Comparison of ENCODE assay signal across 9 cellular contexts in genomic region chr14:60332046-60332399, GRCh38.
A peak's percentile ranks its signal among the peaks of the same experiment; 100 is the strongest.
DNase-seq lines count a peak whose midpoint lies in the region; ATAC-seq, FAIRE-seq and TF ChIP-seq lines count a peak whose summit lies in the region.
"Had no signal": no experiment of that assay in that cellular context is flagged by ENCODE, and none has a peak within 500 bp of the region (broad histone marks: within the 10 kb centered on the region; RNA-seq: fewer than 3 reads in every experiment).

No MANE protein-coding gene starts in this region.

- dilution Hi-C loops in IMR-90 (cut with HindIII; ENCODE audit: low sequenced_read_pairs, unreplicated experiment), result no loop called here

- H2AFZ ChIP-seq in ACC112 (ENCODE audit: low read length, unreplicated experiment), result no peak overlapping the region
- peak overlapping the region; percentile 91 for H2AFZ ChIP-seq in IMR-90 (replicated peaks; ENCODE audit: low read length, poor library complexity)
- peak overlapping the region; percentile 99 for H2AFZ ChIP-seq in GM12878 (ENCODE audit: control insufficient read depth, low read depth, low read length)

- H2BK20ac ChIP-seq in IMR-90 (ENCODE audit: low read depth, low read length), result no peak overlapping the region

- POLR2A ChIA-PET in IMR-90 (lab: Charles Lee; ENCODE audit: unreplicated experiment) (interaction anchor here (0.5 kb wide), 1 partner anchor 83 kb away, joined by 5 read pairs; the partner anchor contains the start of gene PPM1A), GM12878 (lab: Charles Lee) (interaction anchor here (0.7 to 2.1 kb wide), 7 partner anchors 15 to 226 kb away, joined by 3 to 9 read pairs (median 4); partner anchors contain the start of gene PPM1A)
- POLR2A ChIA-PET in naive thymus-derived CD8-positive, alpha-beta T cell (lab: Charles Lee), result interaction anchor here (0.9 to 3.0 kb wide), 4 partner anchors 17 to 167 kb away, joined by 3 to 25 read pairs (median 4); partner anchors contain the start of genes DHRS7 and PPM1A

- H4K8ac ChIP-seq in IMR-90 (ENCODE audit: low read depth in 2 of 2, low read length in 2 of 2), result no peak overlapping the region

- H4K20me1 ChIP-seq in IMR-90 (ENCODE audit: insufficient read depth, low read length), result no peaks in the 10 kb centered on the region
- H4K20me1 ChIP-seq in GM12878 (ENCODE audit: control insufficient read depth, insufficient read depth), result no peaks in the 10 kb centered on the region

- H3K27ac ChIP-seq in ACC112 (ENCODE audit: low read depth, low read length) (no peak overlapping the region), IMR-90 (ENCODE audit: insufficient read depth, low read length) (no peak overlapping the region), GM12878 (ENCODE audit: control insufficient read depth, insufficient read depth) (no peak overlapping the region; the same call in 1 of the 2 replicates), testis (no peak overlapping the region)

- H3K9me3 Mint-ChIP-seq in naive thymus-derived CD8-positive, alpha-beta T cell, result no peaks in the 10 kb centered on the region

- H3K18ac ChIP-seq in IMR-90 (ENCODE audit: low read depth, low read length), result no peak overlapping the region

- peaks cover 12 to 28% (median 19%) of the 10 kb centered on the region in 4 donors for H3K4me1 Mint-ChIP-seq in naive thymus-derived CD8-positive, alpha-beta T cell

- BruUV-seq in IMR-90 (replicated peaks; lab: Mats Ljungman, UMichigan) (no TSS peak), GM12878 (replicated peaks; lab: Mats Ljungman, UMichigan) (no TSS peak)

- SMC1A ChIA-PET in GM12878 (lab: Charles Lee; ENCODE audit: uncharacterized antibody, unreplicated experiment), result interaction anchor here (0.8 to 7.8 kb wide), 22 partner anchors 13 to 920 kb away, joined by 3 to 151 read pairs (median 6); partner anchors contain the start of gene PPM1A

- H3K27me3 Mint-ChIP-seq in naive thymus-derived CD8-positive, alpha-beta T cell, result peaks cover 18 to 42% (median 29%) of the 10 kb centered on the region in 5 donors

- CTCF ChIA-PET in IMR-90 (lab: Yijun Ruan, JAX) (interaction anchor here (0.6 to 1.2 kb wide), 4 partner anchors 13 to 129 kb away, joined by 3 to 4 read pairs (median 4); no protein-coding TSS in a partner anchor), GM12878 (lab: Yijun Ruan, JAX) (interaction anchor here (0.6 to 9.9 kb wide), 50 partner anchors 8 to 953 kb away, joined by 3 to 231 read pairs (median 5); partner anchors contain the start of genes DHRS7 and PPM1A)

- TF ChIP-seq EP300 in GM12878 (IDR thresholded peaks at IDR 0.05; ENCODE audit: borderline replicate concordance in 1 of 2, control insufficient read depth in 1 of 2, low read depth in 2 of 2, low read length in 2 of 2), result no peak

- H3K9ac ChIP-seq in IMR-90 (ENCODE audit: low read depth, low read length) (no peak overlapping the region), GM12878 (ENCODE audit: control insufficient read depth, insufficient read depth, low read length) (peak overlapping the region; percentile 79; the same call in 1 of the 2 replicates)

- DNase-seq in IMR-90, result no peak
- DNase-seq in GM12878 (ENCODE audit: low read depth, low spot score), result no peak
- DNase-seq in naive thymus-derived CD8-positive, alpha-beta T cell, result no peak
- no peak for DNase-seq in stimulated activated CD4-positive, alpha-beta T cell treated with anti-CD3 and anti-CD28 coated beads, Interleukin-4, amount 100 ng/mL, for 4 hours
- DNase-seq in ureter (ENCODE audit: low spot score), result no peak
- DNase-seq in NCI-H2196 (lab: John Stamatoyannopoulos, UW; ENCODE audit: unreplicated experiment), result no peak
- DNase-seq in testis, result no peak

- H3K14ac ChIP-seq in IMR-90 (replicated peaks; ENCODE audit: low read depth, low read length), result no peak overlapping the region

- no CpG with 5 or more reads among the region's 2 CpGs for WGBS in IMR-90 (ENCODE audit: extremely low coverage in 2 of 2, insufficient read length in 1 of 2), 2 experiments
- 3% methylated on average over 2 of the region's 2 CpGs for WGBS in GM12878 (ENCODE audit: insufficient coverage, insufficient replicate concordance, low lambda C conversion rate, missing lambda C conversion rate)
- 35 to 46% methylated on average over 2 of the region's 2 CpGs for WGBS in testis, 2 donors

- no peaks in the 10 kb centered on the region for H3K36me3 Mint-ChIP-seq in naive thymus-derived CD8-positive, alpha-beta T cell

- no peak overlapping the region for H2BK120ac ChIP-seq in IMR-90 (ENCODE audit: low read depth, low read length)

- H3K56ac ChIP-seq in IMR-90 (ENCODE audit: extremely low read depth, insufficient read depth, low read length), result no peak overlapping the region

- TF ChIP-seq POLR2A in IMR-90 (IDR thresholded peaks at IDR 0.05; ENCODE audit: low read depth, low read length) (no peak), GM12878 (IDR thresholded peaks at IDR 0.05; ENCODE audit: low read depth, low read length) (no peak), testis (IDR thresholded peaks at IDR 0.05) (no peak)

- H2BK15ac ChIP-seq in IMR-90 (ENCODE audit: low read depth, low read length), result no peak overlapping the region

- no peaks in the 10 kb centered on the region for H3K9me1 ChIP-seq in IMR-90 (ENCODE audit: insufficient read depth, low read length)

- H3K27me3 ChIP-seq in ACC112 (ENCODE audit: insufficient read depth, low read length), result peaks cover 37% of the 10 kb centered on the region
- peaks cover 23% of the 10 kb centered on the region for H3K27me3 ChIP-seq in IMR-90 (ENCODE audit: control insufficient read depth, insufficient read depth, low read length)
- no peaks in the 10 kb centered on the region for H3K27me3 ChIP-seq in GM12878 (replicated peaks in 1 of 2; ENCODE audit: control insufficient read depth in 2 of 2, insufficient read depth in 2 of 2, low read length in 1 of 2)
- no peaks in the 10 kb centered on the region for H3K27me3 ChIP-seq in testis

- H2AK5ac ChIP-seq in IMR-90 (ENCODE audit: low read depth, low read length), result no peak overlapping the region

- H3K4me2 ChIP-seq in IMR-90 (ENCODE audit: low read depth, low read length) (no peak overlapping the region), GM12878 (ENCODE audit: control insufficient read depth, insufficient read depth) (peak overlapping the region; percentile 95; the same call in 1 of the 2 replicates)

- no peak overlapping the region for H2BK5ac ChIP-seq in IMR-90 (ENCODE audit: low read depth, low read length, poor library complexity, severe bottlenecking)

- no peak overlapping the region for H4K5ac ChIP-seq in IMR-90 (ENCODE audit: low read depth, low read length)

- H3K4me3 Mint-ChIP-seq in naive thymus-derived CD8-positive, alpha-beta T cell, result peak overlapping the region; percentile 85 to 100 (median 98)

- H3K4ac ChIP-seq in IMR-90 (ENCODE audit: low read depth, low read length), result no peak overlapping the region

- intact Hi-C loops in IMR-90 (cut with micrococcal nuclease) (loop anchor here (5.0 kb wide), 2 partner anchors 80 to 955 kb away; no protein-coding TSS in a partner anchor), GM12878 (cut with micrococcal nuclease; ENCODE audit: unreplicated experiment) (loop anchor here (5.0 to 10.0 kb wide), 2 partner anchors 230 to 367 kb away; no protein-coding TSS in a partner anchor), testis (cut with DNase I; ENCODE audit: low total_unique reads) (no loop called here)

- no peak overlapping the region for H3K23ac ChIP-seq in IMR-90 (ENCODE audit: low read depth, low read length)

- H3K36me3 ChIP-seq in ACC112 (ENCODE audit: insufficient read depth, low read length) (no peaks in the 10 kb centered on the region), IMR-90 (ENCODE audit: control insufficient read depth, insufficient read depth, low read length) (no peaks in the 10 kb centered on the region), GM12878 (ENCODE audit: control insufficient read depth in 2 of 2, insufficient read depth in 2 of 2, low read length in 1 of 2) (no peaks in the 10 kb centered on the region), testis (ENCODE audit: low read depth, missing control alignments) (no peaks in the 10 kb centered on the region)

- no peak for FAIRE-seq in GM12878 (lab: Jason Lieb, UNC)
- FAIRE-seq: endometrium had no signal

- peak overlapping the region in 9 of 10 donors; percentile 84 to 98 (median 95) for H3K27ac Mint-ChIP-seq in naive thymus-derived CD8-positive, alpha-beta T cell

- H3K79me2 ChIP-seq in ACC112 (ENCODE audit: control insufficient read depth, insufficient read depth, low read length, unreplicated experiment) (no peaks in the 10 kb centered on the region), GM12878 (ENCODE audit: control insufficient read depth, insufficient read depth, low read length) (no peaks in the 10 kb centered on the region)

- peak overlapping the region; percentile 75 for H3K4me3 ChIP-seq in ACC112 (ENCODE audit: low read depth, low read length)
- H3K4me3 ChIP-seq in IMR-90 (ENCODE audit: insufficient read depth, low read depth, low read length), result no peak overlapping the region
- peak overlapping the region; percentile 69; the same call in 1 of the 2 replicates for H3K4me3 ChIP-seq in GM12878
- H3K4me3 ChIP-seq in testis, result peak overlapping the region in 1 of 2 donors; percentile 44

- no peaks in the 10 kb centered on the region for H3K79me1 ChIP-seq in IMR-90 (ENCODE audit: low read depth in 1 of 2, low read length in 2 of 2)

- TF ChIP-seq CTCF in IMR-90 (conservative IDR thresholded peaks at IDR 0.05; ENCODE audit: low read depth, low read length) (no peak), GM12878 (IDR thresholded peaks at IDR 0.05 in 2 of 3, conservative IDR thresholded peaks at IDR 0.05 in 1 of 3; ENCODE audit: control insufficient read depth in 2 of 3, extremely low read depth in 1 of 3, insufficient read depth in 1 of 3, low read depth in 3 of 3, low read length in 3 of 3) (no peak; a peak in 1 of 6 replicates), testis (IDR thresholded peaks at IDR 0.05) (no peak)

- H4K91ac ChIP-seq in IMR-90 (ENCODE audit: insufficient read depth, low read depth, low read length), result no peak overlapping the region

- H3K9me3 ChIP-seq in IMR-90 (ENCODE audit: control insufficient read depth, insufficient read depth, low read length), result no peaks in the 10 kb centered on the region
- no peaks in the 10 kb centered on the region for H3K9me3 ChIP-seq in GM12878 (replicated peaks; ENCODE audit: control insufficient read depth, insufficient read depth, low read length)
- H3K9me3 ChIP-seq in testis, result no peaks in the 10 kb centered on the region

- H2AK9ac ChIP-seq in IMR-90 (replicated peaks; ENCODE audit: low read depth, low read length, poor library complexity), result no peak overlapping the region

- RAD21 ChIA-PET in GM12878 (lab: Charles Lee; ENCODE audit: unreplicated experiment), result interaction anchor here (0.7 to 7.6 kb wide), 30 partner anchors 8 to 367 kb away, joined by 3 to 72 read pairs (median 6); partner anchors contain the start of genes PCNX4 and PPM1A

- no peak for ATAC-seq in IMR-90 (ENCODE audit: low read depth)
- ATAC-seq in GM12878, result no peak
- ATAC-seq in naive thymus-derived CD8-positive, alpha-beta T cell, result no peak

- in situ Hi-C loops in IMR-90 (cut with MboI; ENCODE audit: low sequenced_read_pairs) (loop anchor here (25.0 kb wide), 1 partner anchor 705 kb away; no protein-coding TSS in a partner anchor), GM12878 (cut with MboI) (loop anchor here (5.0 to 10.0 kb wide), 2 partner anchors 145 to 367 kb away; no protein-coding TSS in a partner anchor)

- TF ChIP-seq RAD21 in IMR-90 (IDR thresholded peaks at IDR 0.05; ENCODE audit: low read length) (no peak), GM12878 (IDR thresholded peaks at IDR 0.05; ENCODE audit: insufficient read depth, low read depth, low read length) (no peak)

- peaks cover 6% of the 10 kb centered on the region for H3K4me1 ChIP-seq in ACC112 (ENCODE audit: control insufficient read depth, insufficient read depth, low read length, unreplicated experiment)
- H3K4me1 ChIP-seq in IMR-90 (ENCODE audit: control insufficient read depth, insufficient read depth, low read length), result no peaks in the 10 kb centered on the region; the same call in 1 of the 2 replicates
- H3K4me1 ChIP-seq in GM12878 (ENCODE audit: control insufficient read depth, insufficient read depth, low read length), result peaks cover 11% of the 10 kb centered on the region
- H3K4me1 ChIP-seq in testis, result peaks cover 5% of the 10 kb centered on the region
